Comparison of ENCODE assay signal across 8 cellular contexts in the genomic region with DNA sequence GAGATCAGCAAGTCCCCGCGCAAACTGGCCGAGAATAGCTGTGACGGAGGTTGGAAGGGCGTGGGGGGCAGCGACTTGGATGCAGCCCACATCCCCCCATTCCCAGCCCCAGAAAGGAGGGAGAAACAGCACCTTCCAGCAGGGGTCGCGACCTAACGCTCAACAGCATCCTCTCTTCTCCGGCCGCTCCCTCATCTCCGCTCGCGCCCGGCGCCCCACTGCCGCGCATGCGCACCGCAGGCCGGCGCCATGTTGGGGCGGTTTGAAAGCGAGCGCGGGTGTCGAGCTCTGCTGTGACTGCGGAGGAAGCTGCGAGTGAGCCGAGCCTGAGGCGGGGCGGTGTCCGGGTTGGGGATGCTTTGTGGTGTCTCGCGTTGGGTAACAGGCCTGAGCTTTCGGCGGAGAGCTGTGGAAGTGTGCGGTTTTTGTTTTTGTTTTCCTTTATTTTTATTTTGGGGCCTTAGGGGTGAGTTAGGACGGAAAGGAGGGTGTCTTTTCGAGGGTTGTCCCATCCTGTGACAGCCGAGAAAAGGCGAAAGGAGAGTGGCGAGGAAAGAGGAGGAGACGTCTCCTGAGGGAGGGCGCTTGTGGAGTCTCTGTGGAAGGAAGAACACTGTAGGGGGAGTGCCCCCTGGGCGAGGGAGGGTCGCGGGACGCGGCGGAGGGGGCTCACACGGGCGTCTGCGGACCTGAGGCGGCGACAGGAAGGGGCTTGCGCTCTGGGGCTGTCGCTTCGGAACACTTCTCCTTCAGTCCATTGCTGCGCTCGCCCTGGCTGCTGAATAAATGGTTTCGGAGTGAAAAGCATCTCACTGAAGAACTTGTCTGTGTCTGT. TPM values are rescaled to one million over a fixed set of nuclear protein-coding genes. Genes with fewer than 3 reads are reported as not detected.
DNase-seq lines count a peak whose midpoint lies in the region; ATAC-seq and TF ChIP-seq lines count a peak whose summit lies in the region.

A gene (plus strand): TSS at position 247 of the 835 bp plus-strand sequence. CDS start 2,667 bp downstream, outside the sequence.
A gene with protein sequence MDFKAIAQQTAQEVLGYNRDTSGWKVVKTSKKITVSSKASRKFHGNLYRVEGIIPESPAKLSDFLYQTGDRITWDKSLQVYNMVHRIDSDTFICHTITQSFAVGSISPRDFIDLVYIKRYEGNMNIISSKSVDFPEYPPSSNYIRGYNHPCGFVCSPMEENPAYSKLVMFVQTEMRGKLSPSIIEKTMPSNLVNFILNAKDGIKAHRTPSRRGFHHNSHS (minus strand): TSS at position 199 of the 835 bp plus-strand sequence. CDS start 3,285 bp downstream, outside the sequence.

- no peaks in the 10 kb centered on the region for H3K9me3 ChIP-seq in CD8-positive, alpha-beta T cell (ENCODE audit: low read length)
- no peaks in the 10 kb centered on the region for H3K9me3 ChIP-seq in lung (ENCODE audit: control insufficient read depth in 2 of 2, insufficient read depth in 1 of 2, low read length in 1 of 2)

- H3K9me3 Mint-ChIP-seq in CD8-positive, alpha-beta T cell, result no peaks in the 10 kb centered on the region

- H3K27ac ChIP-seq in CD8-positive, alpha-beta T cell (ENCODE audit: low read depth, low read length), result peak within 1 kb of the TSS; percentile 57
- peak within 1 kb of the TSS in 1 of 2 donors; percentile 68 for H3K27ac ChIP-seq in lung (ENCODE audit: low read depth in 1 of 2, low read length in 1 of 2)

- peak; percentile 76 to 92 (median 88) for DNase-seq in CD8-positive, alpha-beta T cell
- peak; percentile 75 for DNase-seq in NCI-H748 treated with DMSO at 0.1 percent for 48 hours (lab: John Stamatoyannopoulos, UW)
- peak; percentile 82 to 86 for DNase-seq in activated CD4-positive, alpha-beta T cell treated with anti-CD3 and anti-CD28 coated beads, Interleukin-2, amount 50 U/mL, for 48 hours
- peak; percentile 95 for DNase-seq in ecto neural progenitor cell (ENCODE audit: low spot score)
- DNase-seq in lung (ENCODE audit: low spot score), result peak; percentile 84
- DNase-seq in stimulated activated CD4-positive, alpha-beta T cell treated with anti-CD3 and anti-CD28 coated beads, TNF-alpha, amount 100 ng/mL, for 24 hours (ENCODE audit: low read depth in 3 of 3), result peak; percentile 69 to 82 (median 79)

- peak within 1 kb of the TSS; percentile 94 for H3K27ac Mint-ChIP-seq in CD8-positive, alpha-beta T cell

- H3K36me3 ChIP-seq in CD8-positive, alpha-beta T cell (ENCODE audit: insufficient read depth, low read length), result no peaks in the 10 kb centered on the region
- H3K36me3 ChIP-seq in lung (ENCODE audit: control insufficient read depth in 2 of 2, insufficient read depth in 2 of 2, low read length in 2 of 2), result peaks cover 0 to 4% of the 10 kb centered on the region in 2 donors

- H3K4me1 ChIP-seq in CD8-positive, alpha-beta T cell (ENCODE audit: insufficient read depth, low read length), result peaks cover 11% of the 10 kb centered on the region
- H3K4me1 ChIP-seq in lung (ENCODE audit: control insufficient read depth in 2 of 2, insufficient read depth in 2 of 2, low read length in 2 of 2), result peaks cover 3% of the 10 kb centered on the region in 2 donors

- peak within 1 kb of the TSS; percentile 100 for H3K4me3 Mint-ChIP-seq in CD8-positive, alpha-beta T cell

- CTCF ChIA-PET in CD8-positive, alpha-beta T cell (lab: Charles Lee), result interaction anchor here (0.6 to 3.7 kb wide), 8 partner anchors 13 to 140 kb away, joined by 3 to 12 read pairs (median 4); a partner anchor contains a TSS

- WGBS in lung, 2 donors, result 0% methylated on average over 61 to 62 of the region's 62 CpGs

- no peaks in the 10 kb centered on the region for H3K27me3 Mint-ChIP-seq in CD8-positive, alpha-beta T cell (ENCODE audit: low read depth)

- peak within 1 kb of the TSS; percentile 79 for H3K4me3 ChIP-seq in CD8-positive, alpha-beta T cell (ENCODE audit: low read depth, low read length)
- peak within 1 kb of the TSS; percentile 89 for H3K4me3 ChIP-seq in lung

- H3K4me1 Mint-ChIP-seq in CD8-positive, alpha-beta T cell (ENCODE audit: low read depth), result peaks cover 18% of the 10 kb centered on the region

- peak; percentile 63 for TF ChIP-seq CTCF in CD8-positive, alpha-beta T cell (IDR thresholded peaks at IDR 0.05)
- peak; percentile 15 for TF ChIP-seq CTCF in lung (IDR thresholded peaks at IDR 0.05; ENCODE audit: control extremely low read depth, extremely low read depth)

- POLR2A ChIA-PET in CD8-positive, alpha-beta T cell (lab: Charles Lee), result interaction anchor here (1.0 to 1.5 kb wide), 6 partner anchors 25 to 140 kb away, joined by 3 to 4 read pairs (median 3); a partner anchor contains a TSS

- ATAC-seq in CD8-positive, alpha-beta T cell, result peak; percentile 93
- ATAC-seq in GM19438 (IDR thresholded peaks at IDR 0.05; ENCODE audit: low read depth, unreplicated experiment) (peak; percentile 94), HG03571 (IDR thresholded peaks at IDR 0.05; ENCODE audit: unreplicated experiment) (peak; percentile 94), lung (ENCODE audit: insufficient read depth, low FRiP score) (peak; percentile 95)

- H3K27me3 ChIP-seq in CD8-positive, alpha-beta T cell (ENCODE audit: insufficient read depth, low read length), result no peaks in the 10 kb centered on the region
- no peaks in the 10 kb centered on the region for H3K27me3 ChIP-seq in lung (ENCODE audit: control insufficient read depth, insufficient read depth)

- peaks cover 15% of the 10 kb centered on the region for H3K36me3 Mint-ChIP-seq in CD8-positive, alpha-beta T cell

- intact Hi-C loops in CD8-positive, alpha-beta T cell (cut with DNase I, micrococcal nuclease), result loop anchor here (1.0 kb wide), 3 partner anchors 34 to 134 kb away; a partner anchor contains a TSS

RNA-seq across cellular contexts. Expression of the first gene that starts in this region (rescaled TPM):
- total RNA-seq in CD8-positive, alpha-beta T cell, result under 1 TPM; 0.33 to 0.42 TPM
- 10 to 100 TPM in 1 of 2 donors, 1 to 10 TPM in 1; 1.9 to 11.6 TPM for total RNA-seq in lung
- polyA plus RNA-seq in lung, result under 1 TPM; 0.49 to 0.71 TPM

RNA-seq across cellular contexts. Expression of the second gene that starts in this region (rescaled TPM):
- not detected for total RNA-seq in CD8-positive, alpha-beta T cell
- not detected for total RNA-seq in lung
- under 1 TPM in 1 of 2 donors, not detected in 1; 0.07 TPM for polyA plus RNA-seq in lung

Comparison
In these comparisons a context has a peak if more than half of its experiments do, and no peak if none do; other contexts are left out.
1. Peak in DNase-seq, ATAC-seq, H3K4me3 ChIP-seq and H3K27ac ChIP-seq in CD8-positive, alpha-beta T cell; RNA of the genes that start here not detected or under 1 TPM.